ENCODE assay signal across 8 cellular contexts in genomic region chr14:103057028-103057371, GRCh38. TPM values are rescaled to one million over a fixed set of nuclear protein-coding genes. Genes with fewer than 3 reads are reported as not detected.
DNase-seq lines count a peak whose midpoint lies in the region; ATAC-seq and TF ChIP-seq lines count a peak whose summit lies in the region.

No MANE protein-coding gene starts in this region.

- peaks cover 30% of the 10 kb centered on the region for H4K20me1 ChIP-seq in osteoblast (ENCODE audit: insufficient read depth, low read length)

- peaks cover 9% of the 10 kb centered on the region for H3K36me3 ChIP-seq in NT2/D1 (ENCODE audit: insufficient read depth, insufficient read length, low read length)
- no peaks in the 10 kb centered on the region for H3K36me3 ChIP-seq in esophagus squamous epithelium
- peaks cover 2% of the 10 kb centered on the region for H3K36me3 ChIP-seq in osteoblast (ENCODE audit: insufficient read depth, low read length)

- WGBS in esophagus squamous epithelium, 2 donors = 0% methylated on average over 3 of the region's 53 CpGs; no CpG with 5 or more reads in 1 of the 2 donors

- peak overlapping the region; percentile 93 to 99 (median 98) for H3K27ac ChIP-seq in esophagus squamous epithelium
- peak overlapping the region; percentile 61 for H3K27ac ChIP-seq in osteoblast (ENCODE audit: low read depth, low read length)

- intact Hi-C loops in esophagus squamous epithelium (cut with DNase I) = no loop called here

- H3K9me3 ChIP-seq in NT2/D1 (ENCODE audit: insufficient read depth, low read length) (no peaks in the 10 kb centered on the region), esophagus squamous epithelium (no peaks in the 10 kb centered on the region), osteoblast (ENCODE audit: low read depth, low read length) (no peaks in the 10 kb centered on the region)

- ATAC-seq in GM21360 (IDR thresholded peaks at IDR 0.05; ENCODE audit: unreplicated experiment) (peak; percentile 20), GM21367 (IDR thresholded peaks at IDR 0.05; ENCODE audit: unreplicated experiment) (no peak), HG02623 (IDR thresholded peaks at IDR 0.05; ENCODE audit: unreplicated experiment) (no peak)

- peak overlapping the region; percentile 96 for H3K4me3 ChIP-seq in NT2/D1 (ENCODE audit: insufficient read length, low read depth)
- peak overlapping the region; percentile 69 to 86 (median 78) for H3K4me3 ChIP-seq in esophagus squamous epithelium
- H3K4me3 ChIP-seq in osteoblast (ENCODE audit: insufficient read depth, low read length) = peak overlapping the region; percentile 85

- peak overlapping the region; percentile 59 for H2AFZ ChIP-seq in osteoblast (ENCODE audit: low read length)

- peaks cover 67% of the 10 kb centered on the region for H3K79me2 ChIP-seq in osteoblast (ENCODE audit: insufficient read depth, low read length)

- H3K4me2 ChIP-seq in osteoblast (ENCODE audit: insufficient read depth, low read length) = peak overlapping the region; percentile 92

- H3K9ac ChIP-seq in NT2/D1 (ENCODE audit: insufficient read length, low read depth) = peak overlapping the region; percentile 94

- DNase-seq in NT2/D1 (ENCODE audit: low read depth, low spot score) = no peak
- no peak for DNase-seq in esophagus squamous epithelium (lab: John Stamatoyannopoulos, UW)
- DNase-seq in osteoblast (ENCODE audit: insufficient read length, low spot score, missing footprints) = no peak
- DNase-seq in COLO829 (ENCODE audit: low spot score) = no peak
- DNase-seq in NCI-H1092 treated with DMSO at 0.1 percent for 48 hours (lab: John Stamatoyannopoulos, UW) = no peak

- H3K4me1 ChIP-seq in NT2/D1 (ENCODE audit: insufficient read depth, insufficient read length) (peaks cover 3% of the 10 kb centered on the region), esophagus squamous epithelium (peaks cover 24 to 68% (median 26%) of the 10 kb centered on the region in 3 donors), osteoblast (ENCODE audit: insufficient read depth, low read length) (peaks cover 22% of the 10 kb centered on the region)

- peak in 1 of 4 donors; percentile 38 for TF ChIP-seq POLR2A in esophagus squamous epithelium (IDR thresholded peaks at IDR 0.05)

- no peaks in the 10 kb centered on the region for H3K27me3 ChIP-seq in NT2/D1 (ENCODE audit: insufficient read depth, insufficient read length)
- H3K27me3 ChIP-seq in esophagus squamous epithelium = no peaks in the 10 kb centered on the region
- no peaks in the 10 kb centered on the region for H3K27me3 ChIP-seq in osteoblast (ENCODE audit: insufficient read depth, low read length)

- TF ChIP-seq CTCF in esophagus squamous epithelium (IDR thresholded peaks at IDR 0.05) (no peak), osteoblast (IDR thresholded peaks at IDR 0.05; ENCODE audit: extremely low read depth, low read depth, low read length) (no peak)

RNA-seq across cellular contexts. Expression of gene CDC42BPB, which starts 0.3 kb away (rescaled TPM):
- total RNA-seq in esophagus squamous epithelium (10 to 100 TPM; 43.7 to 98.2 (median 81.2) TPM), osteoblast (99.9 and 118 TPM in 2 replicates)

RNA-seq across cellular contexts. Expression of gene LBHD2, which starts 27.0 kb away (rescaled TPM):
- total RNA-seq in esophagus squamous epithelium = 1 to 10 TPM in 1 of 4 donors, not detected in 3; 1.1 TPM
- not detected in 2 replicates for total RNA-seq in osteoblast

RNA-seq across cellular contexts. Expression of gene EXOC3L4, which starts 37.5 kb away (rescaled TPM):
- total RNA-seq in esophagus squamous epithelium (under 1 TPM in 1 of 4 donors, not detected in 3; 1.00 TPM), osteoblast (0.29 TPM in 1 of 2 replicates, not detected in the other)
